In the genomic region with DNA sequence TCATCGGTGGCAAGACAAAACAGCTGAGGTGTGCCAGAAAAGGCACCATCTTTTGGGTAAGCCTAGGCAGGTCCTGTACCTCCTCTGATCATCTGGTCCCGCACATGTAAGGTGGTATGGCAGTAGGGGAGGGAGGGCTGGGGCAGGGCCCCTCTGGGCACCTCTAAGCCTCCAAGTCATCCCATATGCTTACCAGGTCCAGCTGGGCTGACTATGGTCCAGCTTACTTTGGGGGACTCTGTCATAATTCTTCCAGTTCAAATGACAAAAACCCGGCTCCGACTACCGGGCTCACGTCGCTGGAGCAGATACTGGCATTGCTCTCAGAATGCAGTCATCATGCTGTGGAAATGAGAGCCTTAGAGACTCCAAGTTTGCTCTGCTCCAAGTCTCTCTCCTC, we compare ENCODE assay signal across 19 cellular contexts.
"Had no signal": no experiment of that assay in that cellular context is flagged by ENCODE, and none has a peak within 500 bp of the region (broad histone marks: within the 10 kb centered on the region; RNA-seq: fewer than 3 reads in every experiment).

No MANE protein-coding gene starts in this region.

- H3K27ac ChIP-seq: epithelial cell of prostate, esophagus squamous epithelium, gastroesophageal sphincter, pancreas, thyroid gland, upper lobe of left lung, uterus had no signal

- H3K36me3 ChIP-seq: esophagus squamous epithelium, gastroesophageal sphincter, pancreas, thyroid gland, upper lobe of left lung, uterus had no signal

- H3K36me3 Mint-ChIP-seq: memory B cell; natural killer cell treated with Interleukin-12 subunit alpha and Interleukin-12 subunit beta and Interleukin-15 and Interleukin-18, amount 100 ng/mL, for 72 hours had no signal

- DNase-seq: effector memory CD8-positive, alpha-beta T cell; esophagus squamous epithelium; foreskin fibroblast; glutamatergic neuron; islet precursor cell; midbrain; pancreas; right cardiac atrium; small intestine; stimulated activated CD4-positive, alpha-beta T cell treated with anti-CD3 and anti-CD28 coated beads, Interleukin-12 subunit alpha, Interleukin-12 subunit beta, amount 100 ng/mL, for 4 hours; stimulated activated naive CD4-positive, alpha-beta T cell treated with Interleukin-2 at 50 U/mL for 16 hours; thyroid gland; upper lobe of left lung; uterus had no signal

- H3K4me3 ChIP-seq: esophagus squamous epithelium, gastroesophageal sphincter, pancreas, thyroid gland, upper lobe of left lung, uterus had no signal

- H3K4me3 Mint-ChIP-seq: memory B cell; natural killer cell treated with Interleukin-12 subunit alpha and Interleukin-12 subunit beta and Interleukin-15 and Interleukin-18, amount 100 ng/mL, for 72 hours had no signal

- H3K27me3 ChIP-seq: pancreas, thyroid gland, uterus had no signal

- ATAC-seq: effector memory CD8-positive, alpha-beta T cell; gastroesophageal sphincter; left lobe of liver; pancreas; right cardiac atrium had no signal

- H3K27ac Mint-ChIP-seq: effector memory CD8-positive, alpha-beta T cell; memory B cell; natural killer cell treated with Interleukin-12 subunit alpha and Interleukin-12 subunit beta and Interleukin-15 and Interleukin-18, amount 100 ng/mL, for 72 hours had no signal

- H3K9me3 Mint-ChIP-seq: effector memory CD8-positive, alpha-beta T cell; memory B cell; natural killer cell treated with Interleukin-12 subunit alpha and Interleukin-12 subunit beta and Interleukin-15 and Interleukin-18, amount 100 ng/mL, for 72 hours had no signal

- H3K9me3 ChIP-seq: esophagus squamous epithelium, gastroesophageal sphincter, pancreas, thyroid gland, upper lobe of left lung, uterus had no signal

- H3K4me1 ChIP-seq: uterus had no signal
